In the genomic region with DNA sequence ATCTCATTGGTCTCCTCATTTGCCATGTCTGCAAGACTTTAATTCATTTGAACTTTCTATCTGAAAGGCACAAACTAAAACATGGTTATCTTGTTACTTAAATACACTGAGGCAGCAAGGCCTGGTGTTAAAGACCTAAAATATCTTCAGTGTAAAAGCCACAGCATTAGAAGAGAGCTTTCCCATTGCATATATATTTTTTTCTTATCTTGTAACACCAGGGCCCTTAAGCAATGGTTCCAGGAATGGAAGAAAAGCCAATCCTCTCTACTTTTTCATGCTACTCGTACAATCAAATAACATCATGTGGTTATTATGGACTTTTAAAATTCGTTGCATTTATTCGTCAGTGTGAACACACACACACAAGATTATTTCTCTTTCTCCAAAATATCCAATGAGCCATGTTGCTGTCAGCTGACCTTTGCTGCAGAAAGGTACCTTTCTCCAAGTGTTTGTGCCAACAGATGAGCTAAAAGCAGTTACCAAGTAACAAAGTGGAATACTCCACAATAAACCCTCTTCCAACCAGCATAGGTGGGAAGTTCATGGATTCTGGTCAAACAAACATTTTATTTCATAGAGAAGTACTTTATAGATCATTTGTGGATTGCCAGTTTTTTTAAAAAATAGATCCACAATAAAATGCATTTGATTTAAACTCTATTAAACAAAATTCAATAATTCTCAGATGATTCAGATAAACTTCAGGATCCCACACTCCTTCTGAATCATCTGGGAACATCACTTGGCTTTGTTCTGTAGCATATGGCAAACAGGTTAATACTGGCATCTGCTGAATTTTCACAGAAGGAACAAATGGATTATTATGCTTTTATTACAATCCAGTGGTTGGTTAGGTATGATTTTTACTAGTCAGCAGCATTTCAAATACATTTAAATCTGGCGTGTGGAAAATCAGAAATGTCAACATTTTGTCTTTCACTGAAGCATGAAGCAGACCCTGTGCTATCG, we compare ENCODE assay signal across 19 cellular contexts.
A peak's percentile ranks its signal among the peaks of the same experiment; 100 is the strongest.
DNase-seq lines count a peak whose midpoint lies in the region; ATAC-seq, FAIRE-seq and TF ChIP-seq lines count a peak whose summit lies in the region.
"Had no signal": no experiment of that assay in that cellular context is flagged by ENCODE, and none has a peak within 500 bp of the region (broad histone marks: within the 10 kb centered on the region; RNA-seq: fewer than 3 reads in every experiment).

No MANE protein-coding gene starts in this region.

- H3K9me3 ChIP-seq in SK-N-SH (no peaks in the 10 kb centered on the region), K562 (replicated peaks; ENCODE audit: control insufficient read depth, insufficient read depth, low read depth, low read length) (no peaks in the 10 kb centered on the region), right cardiac atrium (ENCODE audit: control insufficient read depth, low read length) (no peaks in the 10 kb centered on the region), smooth muscle cell (replicated peaks; ENCODE audit: low read depth) (no peaks in the 10 kb centered on the region)
- H3K9me3 ChIP-seq: Peyer's patch had no signal

- H3K4me2 ChIP-seq in SK-N-SH (no peak overlapping the region), K562 (ENCODE audit: insufficient read depth, low read length) (peak overlapping the region; percentile 28; the same call in 1 of the 2 replicates), smooth muscle cell (peak overlapping the region; percentile 78)

- no peaks in the 10 kb centered on the region for H3K9me1 ChIP-seq in K562 (ENCODE audit: control insufficient read depth, insufficient read depth, low read length)

- TF ChIP-seq CTCF in SK-N-SH (IDR thresholded peaks at IDR 0.05), result no peak
- TF ChIP-seq CTCF in K562 (IDR thresholded peaks at IDR 0.05 in 2 of 3, conservative IDR thresholded peaks at IDR 0.05 in 1 of 3; ENCODE audit: insufficient read depth in 2 of 3, low read depth in 1 of 3, low read length in 3 of 3), result no peak
- no peak for TF ChIP-seq CTCF in smooth muscle cell (IDR thresholded peaks at IDR 0.05; ENCODE audit: borderline replicate concordance, insufficient read depth, poor library complexity, severe bottlenecking)

- H3K4me3 ChIP-seq in SK-N-SH (ENCODE audit: low read depth in 2 of 2, low read length in 1 of 2) (no peak overlapping the region), K562 (no peak overlapping the region), right cardiac atrium (ENCODE audit: low read length) (no peak overlapping the region), smooth muscle cell (no peak overlapping the region)
- H3K4me3 ChIP-seq: Peyer's patch had no signal

- intact Hi-C loops in K562 (cut with micrococcal nuclease), result no loop called here
- intact Hi-C loops in right cardiac atrium (cut with DNase I), result no loop called here

- CTCF ChIA-PET in SK-N-SH (lab: Yijun Ruan, JAX), result interaction anchor here (0.8 to 0.9 kb wide), 2 partner anchors 9 to 31 kb away, joined by 3 read pairs; no protein-coding TSS in a partner anchor
- CTCF ChIA-PET in K562 (lab: Yijun Ruan, JAX; ENCODE audit: low intra/inter-chr PET ratio), result no interaction called here

- ATAC-seq in SK-N-SH treated with all-trans-retinoic acid at 6 μM for 48 hours (no peak), K562 (peak; percentile 75), right cardiac atrium (no peak), HG02938 (IDR thresholded peaks at IDR 0.05; ENCODE audit: unreplicated experiment) (no peak)

- H3K4me1 ChIP-seq in SK-N-SH (ENCODE audit: control insufficient read depth in 1 of 2, insufficient read depth in 2 of 2, low read depth in 1 of 2, low read length in 1 of 2) (peaks cover 2 to 30% of the 10 kb centered on the region in 2 experiments; a peak in 3 of 4 replicates), K562 (replicated peaks in 1 of 2; ENCODE audit: control insufficient read depth in 2 of 2, insufficient read depth in 2 of 2, low read length in 2 of 2) (no peaks in the 10 kb centered on the region; a peak in 1 of 5 replicates), right cardiac atrium (ENCODE audit: control insufficient read depth, insufficient read depth, low read length) (peaks cover 6% of the 10 kb centered on the region), smooth muscle cell (ENCODE audit: low read depth) (peaks cover 14% of the 10 kb centered on the region)
- H3K4me1 ChIP-seq: Peyer's patch had no signal

- DNase-seq in SK-N-SH, result no peak
- peak in 2 of 4 experiments; percentile 37 to 43 for DNase-seq in K562 (ENCODE audit: extremely low read depth in 1 of 4, low spot score in 3 of 4)
- no peak for DNase-seq in right cardiac atrium
- no peak for DNase-seq in smooth muscle cell (lab: John Stamatoyannopoulos, UW; ENCODE audit: unreplicated experiment)
- no peak for DNase-seq in NCI-H69 (lab: John Stamatoyannopoulos, UW)
- DNase-seq in ecto neural progenitor cell (ENCODE audit: low spot score), result no peak
- DNase-seq: CD4-positive, alpha-beta memory T cell; DMS79 treated with DMSO at 0.1 percent for 48 hours; Karpas-422; NCI-H1105; NCI-H1694; NCI-H2227 treated with DMSO at 0.1 percent for 48 hours; NCI-H524; Peyer's patch; SHP77 had no signal

- H3K9ac ChIP-seq in SK-N-SH (no peak overlapping the region), K562 (ENCODE audit: insufficient read depth in 1 of 2, low read depth in 2 of 2, low read length in 2 of 2) (no peak overlapping the region), smooth muscle cell (ENCODE audit: low read depth) (no peak overlapping the region)

- WGBS in SK-N-SH (ENCODE audit: low lambda C conversion rate), result 96% methylated on average over 5 of the region's 5 CpGs
- WGBS in K562 (ENCODE audit: insufficient coverage, low coverage, missing lambda C conversion rate), result 3% methylated on average over 5 of the region's 5 CpGs
- WGBS in right cardiac atrium, result 79% methylated on average over 5 of the region's 5 CpGs
- WGBS in smooth muscle cell (ENCODE audit: low lambda C conversion rate), result 49% methylated on average over 5 of the region's 5 CpGs

- BruUV-seq in K562 (replicated peaks; lab: Mats Ljungman, UMichigan), result no TSS peak

- H3K27ac ChIP-seq in SK-N-SH (ENCODE audit: low read depth in 2 of 2, low read length in 1 of 2) (peak overlapping the region in 1 of 2 experiments; percentile 4; a peak in 1 of 4 replicates), K562 (ENCODE audit: extremely low read depth, low read depth, low read length) (no peak overlapping the region; the same call in 2 of the 3 replicates), right cardiac atrium (ENCODE audit: low read length) (peak overlapping the region; percentile 58), smooth muscle cell (ENCODE audit: low read depth) (peak overlapping the region; percentile 89)
- H3K27ac ChIP-seq: 22Rv1, Peyer's patch had no signal

- TF ChIP-seq EP300 in SK-N-SH (IDR thresholded peaks at IDR 0.05; ENCODE audit: borderline replicate concordance in 1 of 2, low read depth in 1 of 2, low read length in 1 of 2), result no peak
- no peak for TF ChIP-seq EP300 in K562 (IDR thresholded peaks at IDR 0.05; ENCODE audit: low read length)

- FAIRE-seq in K562 (lab: Jason Lieb, UNC), result no peak
- FAIRE-seq: H1 had no signal

- POLR2A ChIA-PET in SK-N-SH (lab: Yijun Ruan, JAX), result no interaction called here
- POLR2A ChIA-PET in K562 (lab: Yijun Ruan, JAX), result interaction anchor here (0.7 kb wide), 1 partner anchor 22 kb away, joined by 3 read pairs; no protein-coding TSS in a partner anchor

- no peak for TF ChIP-seq POLR2A in K562 (conservative IDR thresholded peaks at IDR 0.05)

- H3K79me2 ChIP-seq in SK-N-SH (ENCODE audit: insufficient read depth) (peaks cover 96% of the 10 kb centered on the region), K562 (ENCODE audit: control insufficient read depth, insufficient read depth, low read length) (no peaks in the 10 kb centered on the region), smooth muscle cell (ENCODE audit: low read depth) (peaks cover 77% of the 10 kb centered on the region)

- no peaks in the 10 kb centered on the region for H3K27me3 ChIP-seq in SK-N-SH (ENCODE audit: insufficient read depth)
- H3K27me3 ChIP-seq in K562 (ENCODE audit: control insufficient read depth in 2 of 2, insufficient read depth in 2 of 2, low read length in 2 of 2), result no peaks in the 10 kb centered on the region
- no peaks in the 10 kb centered on the region for H3K27me3 ChIP-seq in right cardiac atrium (ENCODE audit: control insufficient read depth, insufficient read depth)
- no peaks in the 10 kb centered on the region for H3K27me3 ChIP-seq in smooth muscle cell (ENCODE audit: low read depth)
- H3K27me3 ChIP-seq: Peyer's patch had no signal

- H4K20me1 ChIP-seq in SK-N-SH (ENCODE audit: insufficient read depth) (peaks cover 42% of the 10 kb centered on the region), K562 (replicated peaks; ENCODE audit: control insufficient read depth, insufficient read depth, low read length) (no peaks in the 10 kb centered on the region), smooth muscle cell (ENCODE audit: low read depth) (peaks cover 68% of the 10 kb centered on the region)

- H3K9me2 ChIP-seq in SK-N-SH, result no peaks in the 10 kb centered on the region

- H2AFZ ChIP-seq in SK-N-SH (ENCODE audit: low read depth) (no peak overlapping the region), K562 (ENCODE audit: low read depth, low read length) (peak overlapping the region; percentile 44), smooth muscle cell (ENCODE audit: low read depth) (no peak overlapping the region)

- H3F3A ChIP-seq in SK-N-SH (replicated peaks; ENCODE audit: insufficient read depth), result peaks cover 42% of the 10 kb centered on the region
- H3F3A ChIP-seq in smooth muscle cell (ENCODE audit: low read depth), result peaks cover 50% of the 10 kb centered on the region

- peaks cover 36 to 45% of the 10 kb centered on the region in 2 experiments for H3K36me3 ChIP-seq in SK-N-SH (replicated peaks in 1 of 2; ENCODE audit: control insufficient read depth in 1 of 2, insufficient read depth in 2 of 2, low read length in 1 of 2)
- H3K36me3 ChIP-seq in K562 (ENCODE audit: control insufficient read depth, insufficient read depth, low read length), result no peaks in the 10 kb centered on the region
- H3K36me3 ChIP-seq in smooth muscle cell (ENCODE audit: low read depth), result peaks cover 6% of the 10 kb centered on the region
- H3K36me3 ChIP-seq: Peyer's patch had no signal

- TF ChIP-seq RAD21 in SK-N-SH (IDR thresholded peaks at IDR 0.05; ENCODE audit: low read length) (no peak), K562 (CRISPR knock-in tag; conservative IDR thresholded peaks at IDR 0.05 in 1 of 2, IDR thresholded peaks at IDR 0.05 in 1 of 2) (no peak)

- in situ Hi-C loops in K562 (cut with MboI), result no loop called here

TF ChIP-seq in SK-N-SH, 30 proteins besides CTCF, POLR2A, EP300 and RAD21:
- TF ChIP-seq TCF12 (IDR thresholded peaks at IDR 0.05) (peak; percentile 35; the same call in 1 of the 2 replicates), RFX5 (IDR thresholded peaks at IDR 0.05; ENCODE audit: low read length) (no peak)

TF ChIP-seq in SK-N-SH treated with all-trans-retinoic acid at 6 μM for 48 hours, 23 proteins besides CTCF, POLR2A, EP300 and RAD21 (continues in another document):
- TF ChIP-seq ZFP3 (CRISPR knock-in tag; IDR thresholded peaks at IDR 0.05), result no peak
